Comparison of ENCODE assay signal across 1 cellular context in the genomic region with DNA sequence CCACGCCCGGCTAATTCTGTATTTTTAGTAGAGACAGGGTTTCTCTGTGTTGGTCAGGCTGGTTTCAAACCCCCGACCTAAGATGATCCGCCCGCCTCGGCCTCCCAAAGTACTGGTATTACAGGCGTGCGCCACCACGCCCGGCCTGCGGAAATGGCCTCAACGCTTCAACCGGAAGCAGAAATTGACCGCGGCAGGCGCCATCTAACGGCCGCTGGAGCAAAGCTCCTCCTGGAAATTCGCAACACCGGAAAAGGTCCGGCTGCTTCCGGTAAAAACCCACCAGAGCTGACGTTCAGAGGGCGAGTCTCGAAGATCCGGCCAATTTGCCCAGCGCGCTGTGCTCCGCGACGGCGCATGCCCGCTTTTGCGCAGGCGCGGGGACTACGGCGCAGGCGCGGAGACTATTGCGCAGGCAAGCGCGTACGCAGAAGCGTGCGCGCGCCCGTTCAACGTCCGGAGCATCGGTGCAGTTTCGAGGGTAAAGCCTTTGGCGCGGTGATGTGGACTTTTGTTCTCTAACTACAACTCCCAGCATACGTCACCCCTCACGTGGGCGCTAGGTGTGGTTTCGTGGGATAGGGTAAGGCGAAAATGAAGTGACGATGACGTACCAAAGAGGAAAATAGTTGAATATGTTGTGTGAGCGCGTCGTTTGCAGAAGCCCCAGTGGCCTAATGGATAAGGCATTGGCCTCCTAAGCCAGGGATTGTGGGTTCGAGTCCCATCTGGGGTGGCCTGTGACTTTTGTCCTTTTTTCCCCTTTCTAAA.
TF ChIP-seq lines count a peak whose summit lies in the region.

No MANE protein-coding gene starts in this region.

TF ChIP-seq in HepG2, 621 proteins besides CTCF, POLR2A, EP300 and RAD21 (continued from another document and continues in another):
- TF ChIP-seq, protein P1, sequence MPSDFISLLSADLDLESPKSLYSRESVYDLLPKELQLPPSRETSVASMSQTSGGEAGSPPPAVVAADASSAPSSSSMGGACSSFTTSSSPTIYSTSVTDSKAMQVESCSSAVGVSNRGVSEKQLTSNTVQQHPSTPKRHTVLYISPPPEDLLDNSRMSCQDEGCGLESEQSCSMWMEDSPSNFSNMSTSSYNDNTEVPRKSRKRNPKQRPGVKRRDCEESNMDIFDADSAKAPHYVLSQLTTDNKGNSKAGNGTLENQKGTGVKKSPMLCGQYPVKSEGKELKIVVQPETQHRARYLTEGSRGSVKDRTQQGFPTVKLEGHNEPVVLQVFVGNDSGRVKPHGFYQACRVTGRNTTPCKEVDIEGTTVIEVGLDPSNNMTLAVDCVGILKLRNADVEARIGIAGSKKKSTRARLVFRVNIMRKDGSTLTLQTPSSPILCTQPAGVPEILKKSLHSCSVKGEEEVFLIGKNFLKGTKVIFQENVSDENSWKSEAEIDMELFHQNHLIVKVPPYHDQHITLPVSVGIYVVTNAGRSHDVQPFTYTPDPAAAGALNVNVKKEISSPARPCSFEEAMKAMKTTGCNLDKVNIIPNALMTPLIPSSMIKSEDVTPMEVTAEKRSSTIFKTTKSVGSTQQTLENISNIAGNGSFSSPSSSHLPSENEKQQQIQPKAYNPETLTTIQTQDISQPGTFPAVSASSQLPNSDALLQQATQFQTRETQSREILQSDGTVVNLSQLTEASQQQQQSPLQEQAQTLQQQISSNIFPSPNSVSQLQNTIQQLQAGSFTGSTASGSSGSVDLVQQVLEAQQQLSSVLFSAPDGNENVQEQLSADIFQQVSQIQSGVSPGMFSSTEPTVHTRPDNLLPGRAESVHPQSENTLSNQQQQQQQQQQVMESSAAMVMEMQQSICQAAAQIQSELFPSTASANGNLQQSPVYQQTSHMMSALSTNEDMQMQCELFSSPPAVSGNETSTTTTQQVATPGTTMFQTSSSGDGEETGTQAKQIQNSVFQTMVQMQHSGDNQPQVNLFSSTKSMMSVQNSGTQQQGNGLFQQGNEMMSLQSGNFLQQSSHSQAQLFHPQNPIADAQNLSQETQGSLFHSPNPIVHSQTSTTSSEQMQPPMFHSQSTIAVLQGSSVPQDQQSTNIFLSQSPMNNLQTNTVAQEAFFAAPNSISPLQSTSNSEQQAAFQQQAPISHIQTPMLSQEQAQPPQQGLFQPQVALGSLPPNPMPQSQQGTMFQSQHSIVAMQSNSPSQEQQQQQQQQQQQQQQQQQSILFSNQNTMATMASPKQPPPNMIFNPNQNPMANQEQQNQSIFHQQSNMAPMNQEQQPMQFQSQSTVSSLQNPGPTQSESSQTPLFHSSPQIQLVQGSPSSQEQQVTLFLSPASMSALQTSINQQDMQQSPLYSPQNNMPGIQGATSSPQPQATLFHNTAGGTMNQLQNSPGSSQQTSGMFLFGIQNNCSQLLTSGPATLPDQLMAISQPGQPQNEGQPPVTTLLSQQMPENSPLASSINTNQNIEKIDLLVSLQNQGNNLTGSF (CRISPR knock-in tag; IDR thresholded peaks at IDR 0.05) = peak; percentile 70
- TF ChIP-seq SAP130 (CRISPR knock-in tag; IDR thresholded peaks at IDR 0.05; ENCODE audit: low read depth) = peak; percentile 83
- TF ChIP-seq, protein P2, sequence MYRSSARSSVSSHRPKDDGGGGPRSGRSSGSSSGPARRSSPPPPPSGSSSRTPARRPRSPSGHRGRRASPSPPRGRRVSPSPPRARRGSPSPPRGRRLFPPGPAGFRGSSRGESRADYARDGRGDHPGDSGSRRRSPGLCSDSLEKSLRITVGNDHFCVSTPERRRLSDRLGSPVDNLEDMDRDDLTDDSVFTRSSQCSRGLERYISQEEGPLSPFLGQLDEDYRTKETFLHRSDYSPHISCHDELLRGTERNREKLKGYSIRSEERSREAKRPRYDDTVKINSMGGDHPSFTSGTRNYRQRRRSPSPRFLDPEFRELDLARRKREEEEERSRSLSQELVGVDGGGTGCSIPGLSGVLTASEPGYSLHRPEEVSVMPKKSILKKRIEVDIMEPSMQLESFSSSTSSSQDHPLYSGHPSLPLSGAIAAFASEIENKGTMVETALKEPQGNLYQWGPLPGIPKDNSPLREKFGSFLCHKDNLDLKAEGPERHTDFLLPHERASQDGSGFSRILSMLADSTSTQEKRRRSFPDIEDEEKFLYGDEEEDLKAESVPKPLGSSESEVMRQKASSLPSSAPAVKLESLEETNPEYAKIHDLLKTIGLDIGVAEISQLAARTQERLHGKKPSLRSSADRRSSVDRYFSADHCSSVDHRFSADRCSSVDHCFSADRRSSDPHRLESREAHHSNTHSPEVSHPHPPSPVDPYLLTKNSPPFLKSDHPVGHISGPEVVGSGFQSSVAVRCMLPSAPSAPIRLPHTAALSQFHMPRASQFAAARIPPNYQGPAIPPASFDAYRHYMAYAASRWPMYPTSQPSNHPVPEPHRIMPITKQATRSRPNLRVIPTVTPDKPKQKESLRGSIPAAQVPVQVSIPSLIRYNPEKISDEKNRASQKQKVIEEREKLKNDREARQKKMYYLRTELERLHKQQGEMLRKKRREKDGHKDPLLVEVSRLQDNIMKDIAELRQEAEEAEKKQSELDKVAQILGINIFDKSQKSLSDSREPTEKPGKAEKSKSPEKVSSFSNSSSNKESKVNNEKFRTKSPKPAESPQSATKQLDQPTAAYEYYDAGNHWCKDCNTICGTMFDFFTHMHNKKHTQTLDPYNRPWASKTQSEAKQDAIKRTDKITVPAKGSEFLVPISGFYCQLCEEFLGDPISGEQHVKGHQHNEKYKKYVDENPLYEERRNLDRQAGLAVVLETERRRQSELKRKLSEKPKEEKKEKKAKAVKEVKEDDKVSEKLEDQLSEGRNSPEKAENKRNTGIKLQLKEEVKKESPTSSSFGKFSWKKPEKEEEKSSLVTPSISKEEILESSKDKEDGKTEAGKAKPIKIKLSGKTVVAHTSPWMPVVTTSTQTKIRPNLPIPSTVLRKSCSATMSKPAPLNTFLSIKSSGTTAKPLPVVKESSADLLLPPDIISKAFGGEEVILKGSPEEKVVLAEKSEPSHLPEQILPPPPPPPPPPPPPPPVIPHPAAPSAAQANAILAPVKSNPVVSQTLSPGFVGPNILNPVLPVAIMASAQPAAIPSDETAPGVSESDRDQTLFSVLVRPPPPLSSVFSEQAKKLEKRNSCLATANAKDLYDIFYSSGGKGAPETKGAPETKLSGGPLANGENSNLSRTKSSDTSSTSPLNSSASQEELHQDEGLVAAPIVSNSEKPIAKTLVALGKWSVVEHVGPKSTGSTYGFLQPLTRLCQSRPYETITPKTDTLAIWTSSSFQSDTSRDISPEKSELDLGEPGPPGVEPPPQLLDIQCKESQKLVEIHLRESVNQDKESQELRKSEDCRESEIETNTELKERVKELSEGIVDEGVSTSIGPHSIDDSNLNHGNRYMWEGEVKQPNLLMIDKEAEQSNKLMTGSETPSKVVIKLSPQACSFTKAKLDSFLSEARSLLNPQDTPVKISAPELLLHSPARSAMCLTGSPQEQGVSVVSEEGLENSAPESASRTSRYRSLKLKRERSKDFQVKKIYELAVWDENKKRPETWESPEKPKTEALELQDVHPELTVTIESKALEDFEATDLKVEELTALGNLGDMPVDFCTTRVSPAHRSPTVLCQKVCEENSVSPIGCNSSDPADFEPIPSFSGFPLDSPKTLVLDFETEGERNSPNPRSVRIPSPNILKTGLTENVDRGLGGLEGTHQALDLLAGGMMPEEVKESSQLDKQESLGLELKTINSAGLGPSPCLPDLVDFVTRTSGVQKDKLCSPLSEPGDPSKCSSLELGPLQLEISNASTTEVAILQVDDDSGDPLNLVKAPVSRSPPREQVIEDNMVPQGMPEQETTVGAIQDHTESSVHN (CRISPR knock-in tag; IDR thresholded peaks at IDR 0.05) = peak; percentile 73; the same call in 1 of the 2 replicates
- TF ChIP-seq NONO (IDR thresholded peaks at IDR 0.05) = no peak
- TF ChIP-seq NONO (CRISPR knock-in tag; conservative IDR thresholded peaks at IDR 0.05) = peak; percentile 97
- TF ChIP-seq ZIK1 (CRISPR knock-in tag; IDR thresholded peaks at IDR 0.05; ENCODE audit: borderline replicate concordance, low read depth) = no peak; the same call in 1 of the 2 replicates
- no peak for TF ChIP-seq ZNF891 (CRISPR knock-in tag; IDR thresholded peaks at IDR 0.05)
- TF ChIP-seq KAT8 (CRISPR knock-in tag; IDR thresholded peaks at IDR 0.05) = peak; percentile 97
- no peak; the same call in none of the 2 replicates for TF ChIP-seq ZNF264 (CRISPR knock-in tag; IDR thresholded peaks at IDR 0.05)
- no peak; the same call in 1 of the 2 replicates for TF ChIP-seq ZMAT3 (CRISPR knock-in tag; conservative IDR thresholded peaks at IDR 0.05)
- TF ChIP-seq, protein P3, sequence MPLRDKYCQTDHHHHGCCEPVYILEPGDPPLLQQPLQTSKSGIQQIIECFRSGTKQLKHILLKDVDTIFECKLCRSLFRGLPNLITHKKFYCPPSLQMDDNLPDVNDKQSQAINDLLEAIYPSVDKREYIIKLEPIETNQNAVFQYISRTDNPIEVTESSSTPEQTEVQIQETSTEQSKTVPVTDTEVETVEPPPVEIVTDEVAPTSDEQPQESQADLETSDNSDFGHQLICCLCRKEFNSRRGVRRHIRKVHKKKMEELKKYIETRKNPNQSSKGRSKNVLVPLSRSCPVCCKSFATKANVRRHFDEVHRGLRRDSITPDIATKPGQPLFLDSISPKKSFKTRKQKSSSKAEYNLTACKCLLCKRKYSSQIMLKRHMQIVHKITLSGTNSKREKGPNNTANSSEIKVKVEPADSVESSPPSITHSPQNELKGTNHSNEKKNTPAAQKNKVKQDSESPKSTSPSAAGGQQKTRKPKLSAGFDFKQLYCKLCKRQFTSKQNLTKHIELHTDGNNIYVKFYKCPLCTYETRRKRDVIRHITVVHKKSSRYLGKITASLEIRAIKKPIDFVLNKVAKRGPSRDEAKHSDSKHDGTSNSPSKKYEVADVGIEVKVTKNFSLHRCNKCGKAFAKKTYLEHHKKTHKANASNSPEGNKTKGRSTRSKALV (CRISPR knock-in tag; IDR thresholded peaks at IDR 0.05) = no peak; the same call in none of the 2 replicates
- peak; percentile 50; the same call in 1 of the 2 replicates for TF ChIP-seq POLR2G (IDR thresholded peaks at IDR 0.05; ENCODE audit: low read depth, low read length)
- no peak for TF ChIP-seq SRSF9 (IDR thresholded peaks at IDR 0.05; ENCODE audit: borderline replicate concordance, insufficient read depth, low read depth, low read length, poor library complexity, severe bottlenecking)
- TF ChIP-seq ZNF44 (CRISPR knock-in tag; IDR thresholded peaks at IDR 0.05) = peak; percentile 95; the same call in 1 of the 2 replicates
- no peak for TF ChIP-seq ZNF367 (CRISPR knock-in tag; IDR thresholded peaks at IDR 0.05; ENCODE audit: borderline replicate concordance)
- peak; percentile 40; the same call in 1 of the 2 replicates for TF ChIP-seq TAF1 (CRISPR knock-in tag; IDR thresholded peaks at IDR 0.05)
- TF ChIP-seq JUNB (CRISPR knock-in tag; IDR thresholded peaks at IDR 0.05; ENCODE audit: borderline replicate concordance) = 0 out of 2 replicates have a peak, but pooled peaks have one; percentile 29
- peak; percentile 95 for TF ChIP-seq ZNF431 (CRISPR knock-in tag; IDR thresholded peaks at IDR 0.05; ENCODE audit: borderline replicate concordance, low read depth)
- TF ChIP-seq TMF1 (CRISPR knock-in tag; IDR thresholded peaks at IDR 0.05; ENCODE audit: low read depth) = no peak; the same call in 1 of the 2 replicates
- no peak for TF ChIP-seq ZNF530 (CRISPR knock-in tag; IDR thresholded peaks at IDR 0.05; ENCODE audit: low read depth)
- TF ChIP-seq, protein P4, sequence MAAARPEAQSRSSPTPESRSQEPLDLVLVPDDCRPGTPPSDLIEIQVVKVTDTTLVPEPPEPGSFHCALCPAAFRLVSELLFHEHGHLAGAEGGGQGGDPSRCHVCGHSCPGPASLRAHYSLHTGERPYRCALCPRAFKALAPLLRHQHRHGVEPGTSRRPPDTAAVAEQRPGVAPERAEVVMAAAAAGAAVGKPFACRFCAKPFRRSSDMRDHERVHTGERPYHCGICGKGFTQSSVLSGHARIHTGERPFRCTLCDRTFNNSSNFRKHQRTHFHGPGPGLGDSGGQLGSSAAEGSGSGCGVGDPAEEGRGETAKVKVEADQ (CRISPR knock-in tag; IDR thresholded peaks at IDR 0.05; ENCODE audit: borderline replicate concordance) = no peak; the same call in 1 of the 2 replicates
- TF ChIP-seq, protein P5, sequence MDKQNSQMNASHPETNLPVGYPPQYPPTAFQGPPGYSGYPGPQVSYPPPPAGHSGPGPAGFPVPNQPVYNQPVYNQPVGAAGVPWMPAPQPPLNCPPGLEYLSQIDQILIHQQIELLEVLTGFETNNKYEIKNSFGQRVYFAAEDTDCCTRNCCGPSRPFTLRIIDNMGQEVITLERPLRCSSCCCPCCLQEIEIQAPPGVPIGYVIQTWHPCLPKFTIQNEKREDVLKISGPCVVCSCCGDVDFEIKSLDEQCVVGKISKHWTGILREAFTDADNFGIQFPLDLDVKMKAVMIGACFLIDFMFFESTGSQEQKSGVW (CRISPR knock-in tag; IDR thresholded peaks at IDR 0.05; ENCODE audit: borderline replicate concordance) = no peak
- 0 out of 2 replicates have a peak, but pooled peaks have one; percentile 3 for TF ChIP-seq ZNF652 (CRISPR knock-in tag; IDR thresholded peaks at IDR 0.05; ENCODE audit: borderline replicate concordance, low read depth)
- no peak for TF ChIP-seq ZSCAN12 (CRISPR knock-in tag; IDR thresholded peaks at IDR 0.05)
- TF ChIP-seq AGO2 (optimal IDR thresholded peaks at IDR 0.05; ENCODE audit: low read depth, low read length) = no peak
- no peak for TF ChIP-seq ZNF850 (CRISPR knock-in tag; conservative IDR thresholded peaks at IDR 0.05)
- TF ChIP-seq, protein P6, sequence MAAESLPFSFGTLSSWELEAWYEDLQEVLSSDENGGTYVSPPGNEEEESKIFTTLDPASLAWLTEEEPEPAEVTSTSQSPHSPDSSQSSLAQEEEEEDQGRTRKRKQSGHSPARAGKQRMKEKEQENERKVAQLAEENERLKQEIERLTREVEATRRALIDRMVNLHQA (CRISPR knock-in tag; IDR thresholded peaks at IDR 0.05) = no peak
- TF ChIP-seq ZNF543 (CRISPR knock-in tag; IDR thresholded peaks at IDR 0.05) = peak; percentile 98
- no peak for TF ChIP-seq ZNF282 (IDR thresholded peaks at IDR 0.05; ENCODE audit: partially characterized antibody)
- TF ChIP-seq KLF9 (CRISPR knock-in tag; IDR thresholded peaks at IDR 0.05; ENCODE audit: low read depth) = no peak; the same call in 1 of the 2 replicates
- TF ChIP-seq, protein P7, sequence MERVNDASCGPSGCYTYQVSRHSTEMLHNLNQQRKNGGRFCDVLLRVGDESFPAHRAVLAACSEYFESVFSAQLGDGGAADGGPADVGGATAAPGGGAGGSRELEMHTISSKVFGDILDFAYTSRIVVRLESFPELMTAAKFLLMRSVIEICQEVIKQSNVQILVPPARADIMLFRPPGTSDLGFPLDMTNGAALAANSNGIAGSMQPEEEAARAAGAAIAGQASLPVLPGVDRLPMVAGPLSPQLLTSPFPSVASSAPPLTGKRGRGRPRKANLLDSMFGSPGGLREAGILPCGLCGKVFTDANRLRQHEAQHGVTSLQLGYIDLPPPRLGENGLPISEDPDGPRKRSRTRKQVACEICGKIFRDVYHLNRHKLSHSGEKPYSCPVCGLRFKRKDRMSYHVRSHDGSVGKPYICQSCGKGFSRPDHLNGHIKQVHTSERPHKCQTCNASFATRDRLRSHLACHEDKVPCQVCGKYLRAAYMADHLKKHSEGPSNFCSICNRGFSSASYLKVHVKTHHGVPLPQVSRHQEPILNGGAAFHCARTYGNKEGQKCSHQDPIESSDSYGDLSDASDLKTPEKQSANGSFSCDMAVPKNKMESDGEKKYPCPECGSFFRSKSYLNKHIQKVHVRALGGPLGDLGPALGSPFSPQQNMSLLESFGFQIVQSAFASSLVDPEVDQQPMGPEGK (CRISPR knock-in tag; IDR thresholded peaks at IDR 0.05) = peak; percentile 25; the same call in 1 of the 2 replicates
- TF ChIP-seq HOXD1 (CRISPR knock-in tag; IDR thresholded peaks at IDR 0.05) = peak; percentile 91
- peak; percentile 89 for TF ChIP-seq ZNF337 (CRISPR knock-in tag; IDR thresholded peaks at IDR 0.05; ENCODE audit: borderline replicate concordance, low read depth)
- TF ChIP-seq ZNF460 (CRISPR knock-in tag; IDR thresholded peaks at IDR 0.05; ENCODE audit: borderline replicate concordance) = peak; percentile 100
- no peak for TF ChIP-seq PLRG1 (conservative IDR thresholded peaks at IDR 0.05)
- peak; percentile 79 for TF ChIP-seq CBFB (CRISPR knock-in tag; IDR thresholded peaks at IDR 0.05)
- TF ChIP-seq GABPB1 (CRISPR knock-in tag; IDR thresholded peaks at IDR 0.05) = peak; percentile 97
- no peak for TF ChIP-seq ZNF660 (CRISPR knock-in tag; IDR thresholded peaks at IDR 0.05; ENCODE audit: borderline replicate concordance, low read depth)
- TF ChIP-seq GTF3A (CRISPR knock-in tag; conservative IDR thresholded peaks at IDR 0.05) = peak; percentile 98
